Comparison of ENCODE assay signal across 1 cellular context in the genomic region with DNA sequence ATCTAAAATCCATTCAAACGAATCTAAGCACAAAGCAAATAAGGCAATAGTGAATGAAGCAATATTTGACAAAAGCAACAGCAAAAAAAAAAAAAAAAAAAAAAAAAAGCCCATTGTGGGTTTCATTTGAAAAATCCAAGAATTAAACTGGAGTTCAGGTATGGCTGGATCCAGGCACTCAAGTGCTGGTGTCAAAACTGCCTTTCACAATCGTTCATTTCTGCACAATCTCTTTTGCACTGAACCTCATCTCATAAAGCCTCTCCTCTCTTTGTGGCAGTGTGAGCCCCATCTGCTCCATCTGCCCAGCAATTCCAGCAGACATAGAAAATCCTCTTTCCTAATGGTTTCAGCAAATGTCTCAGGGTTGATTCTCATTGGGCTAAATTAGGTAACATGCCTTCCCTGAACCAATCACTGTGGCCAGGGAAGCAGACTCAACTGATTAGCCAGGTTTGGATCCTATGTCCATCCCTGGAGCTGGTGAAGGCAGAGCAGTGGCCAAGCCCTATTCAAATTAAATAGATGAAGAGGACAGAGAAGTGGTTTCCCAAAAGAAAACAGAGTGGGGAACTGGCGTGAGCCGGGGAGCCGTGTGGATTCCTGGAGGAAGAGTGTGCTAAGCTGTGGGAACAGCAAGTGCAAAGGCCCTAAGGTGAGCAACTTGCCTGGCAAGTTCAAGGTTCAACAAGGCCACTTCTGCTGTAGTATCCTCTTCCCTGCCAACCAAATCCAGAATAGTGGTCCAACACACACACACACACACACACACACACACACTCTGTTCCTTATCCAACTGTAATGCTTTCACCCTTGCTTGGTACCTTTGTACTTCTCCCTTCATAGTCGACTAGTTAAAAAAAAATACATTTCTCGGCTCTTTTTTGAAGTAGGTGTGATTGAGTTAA.
TF ChIP-seq lines count a peak whose summit lies in the region.

No MANE protein-coding gene starts in this region.

TF ChIP-seq in WTC11, 78 proteins besides CTCF, POLR2A, EP300 and RAD21 (continued from another document):
- TF ChIP-seq, protein P1, sequence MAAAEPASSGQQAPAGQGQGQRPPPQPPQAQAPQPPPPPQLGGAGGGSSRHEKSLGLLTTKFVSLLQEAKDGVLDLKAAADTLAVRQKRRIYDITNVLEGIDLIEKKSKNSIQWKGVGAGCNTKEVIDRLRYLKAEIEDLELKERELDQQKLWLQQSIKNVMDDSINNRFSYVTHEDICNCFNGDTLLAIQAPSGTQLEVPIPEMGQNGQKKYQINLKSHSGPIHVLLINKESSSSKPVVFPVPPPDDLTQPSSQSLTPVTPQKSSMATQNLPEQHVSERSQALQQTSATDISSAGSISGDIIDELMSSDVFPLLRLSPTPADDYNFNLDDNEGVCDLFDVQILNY (CRISPR knock-in tag; IDR thresholded peaks at IDR 0.05): no peak
- TF ChIP-seq ZNF532 (CRISPR knock-in tag; IDR thresholded peaks at IDR 0.05; ENCODE audit: borderline replicate concordance): no peak
- no peak for TF ChIP-seq E2F4 (CRISPR knock-in tag; IDR thresholded peaks at IDR 0.05; ENCODE audit: borderline replicate concordance, low read depth)
- no peak for TF ChIP-seq MYBL2 (CRISPR knock-in tag; IDR thresholded peaks at IDR 0.05)
- no peak for TF ChIP-seq KAT7 (CRISPR knock-in tag; IDR thresholded peaks at IDR 0.05; ENCODE audit: borderline replicate concordance)
- no peak for TF ChIP-seq ATF1 (CRISPR knock-in tag; IDR thresholded peaks at IDR 0.05)
- no peak for TF ChIP-seq ZNF671 (CRISPR knock-in tag; IDR thresholded peaks at IDR 0.05)
- TF ChIP-seq TEAD1 (CRISPR knock-in tag; IDR thresholded peaks at IDR 0.05): no peak
- TF ChIP-seq MXD4 (CRISPR knock-in tag; IDR thresholded peaks at IDR 0.05; ENCODE audit: borderline replicate concordance): no peak
- TF ChIP-seq ATF3 (CRISPR knock-in tag; conservative IDR thresholded peaks at IDR 0.05): no peak
- no peak for TF ChIP-seq ZNF263 (CRISPR knock-in tag; IDR thresholded peaks at IDR 0.05; ENCODE audit: low read depth)
- TF ChIP-seq FOXK1 (CRISPR knock-in tag; IDR thresholded peaks at IDR 0.05): no peak
- no peak for TF ChIP-seq USF2 (CRISPR knock-in tag; IDR thresholded peaks at IDR 0.05)
- TF ChIP-seq ATF6 (CRISPR knock-in tag; IDR thresholded peaks at IDR 0.05): no peak
- no peak for TF ChIP-seq NR3C1 (CRISPR knock-in tag; conservative IDR thresholded peaks at IDR 0.05; ENCODE audit: low read depth)
